1 cellular context compared by ENCODE assay signal in the genomic region with DNA sequence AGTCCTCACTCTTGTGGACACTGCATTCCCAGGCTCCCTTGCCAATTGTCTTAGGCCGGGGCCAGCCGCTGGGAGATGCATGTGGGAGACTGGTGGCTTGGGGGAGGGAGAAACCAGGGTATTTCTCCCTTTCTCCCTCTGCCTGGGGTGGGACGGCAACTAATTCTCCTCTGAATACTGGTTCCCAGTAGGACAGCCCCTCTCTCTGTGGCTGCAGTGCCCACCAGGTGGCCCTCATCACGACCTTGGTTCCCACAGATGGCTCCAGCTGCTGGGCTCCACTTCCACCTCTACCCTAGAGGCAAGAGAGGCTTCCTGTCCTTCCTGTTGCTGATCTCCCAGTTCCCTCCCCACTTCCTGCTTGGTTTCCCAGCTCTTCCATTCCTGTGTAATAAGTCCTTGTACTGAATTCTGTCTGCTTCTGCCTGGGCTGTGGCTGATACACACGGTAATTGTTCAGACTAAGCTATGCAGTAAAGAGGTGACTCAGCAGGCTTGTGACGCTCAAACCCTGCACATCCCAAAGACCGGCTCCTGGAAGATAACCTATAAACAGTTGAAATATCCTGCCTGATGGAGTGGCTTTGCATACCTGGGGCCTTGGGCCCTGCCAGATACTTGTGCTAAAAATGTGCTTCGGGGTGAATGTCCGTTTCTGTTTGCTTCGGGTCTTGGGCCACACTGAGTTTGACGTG.
TF ChIP-seq lines count a peak whose summit lies in the region.

No MANE protein-coding gene starts in this region.

TF ChIP-seq in HepG2, 621 proteins besides CTCF, POLR2A, EP300 and RAD21 (continued from another document):
- TF ChIP-seq, protein P1, sequence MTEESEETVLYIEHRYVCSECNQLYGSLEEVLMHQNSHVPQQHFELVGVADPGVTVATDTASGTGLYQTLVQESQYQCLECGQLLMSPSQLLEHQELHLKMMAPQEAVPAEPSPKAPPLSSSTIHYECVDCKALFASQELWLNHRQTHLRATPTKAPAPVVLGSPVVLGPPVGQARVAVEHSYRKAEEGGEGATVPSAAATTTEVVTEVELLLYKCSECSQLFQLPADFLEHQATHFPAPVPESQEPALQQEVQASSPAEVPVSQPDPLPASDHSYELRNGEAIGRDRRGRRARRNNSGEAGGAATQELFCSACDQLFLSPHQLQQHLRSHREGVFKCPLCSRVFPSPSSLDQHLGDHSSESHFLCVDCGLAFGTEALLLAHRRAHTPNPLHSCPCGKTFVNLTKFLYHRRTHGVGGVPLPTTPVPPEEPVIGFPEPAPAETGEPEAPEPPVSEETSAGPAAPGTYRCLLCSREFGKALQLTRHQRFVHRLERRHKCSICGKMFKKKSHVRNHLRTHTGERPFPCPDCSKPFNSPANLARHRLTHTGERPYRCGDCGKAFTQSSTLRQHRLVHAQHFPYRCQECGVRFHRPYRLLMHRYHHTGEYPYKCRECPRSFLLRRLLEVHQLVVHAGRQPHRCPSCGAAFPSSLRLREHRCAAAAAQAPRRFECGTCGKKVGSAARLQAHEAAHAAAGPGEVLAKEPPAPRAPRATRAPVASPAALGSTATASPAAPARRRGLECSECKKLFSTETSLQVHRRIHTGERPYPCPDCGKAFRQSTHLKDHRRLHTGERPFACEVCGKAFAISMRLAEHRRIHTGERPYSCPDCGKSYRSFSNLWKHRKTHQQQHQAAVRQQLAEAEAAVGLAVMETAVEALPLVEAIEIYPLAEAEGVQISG (CRISPR knock-in tag; IDR thresholded peaks at IDR 0.05) = peak; percentile 89
- TF ChIP-seq MED1 (CRISPR knock-in tag; IDR thresholded peaks at IDR 0.05) = peak; percentile 36; the same call in 1 of the 2 replicates
- TF ChIP-seq POLR2G (IDR thresholded peaks at IDR 0.05; ENCODE audit: low read depth, low read length) = peak; percentile 42; the same call in 1 of the 2 replicates
- TF ChIP-seq ETV6 (CRISPR knock-in tag; conservative IDR thresholded peaks at IDR 0.05) = peak; percentile 94
- TF ChIP-seq ZNF570 (CRISPR knock-in tag; IDR thresholded peaks at IDR 0.05; ENCODE audit: borderline replicate concordance) = no peak
- peak; percentile 46; the same call in 1 of the 2 replicates for TF ChIP-seq PPARG (CRISPR knock-in tag; conservative IDR thresholded peaks at IDR 0.05)
- no peak for TF ChIP-seq MXD4 (CRISPR knock-in tag; IDR thresholded peaks at IDR 0.05)
- TF ChIP-seq PITX1 (CRISPR knock-in tag; IDR thresholded peaks at IDR 0.05) = 0 out of 2 replicates have a peak, but pooled peaks have one; percentile 15
- TF ChIP-seq ETV5 (CRISPR knock-in tag; IDR thresholded peaks at IDR 0.05; ENCODE audit: borderline replicate concordance) = peak; percentile 27; the same call in 1 of the 2 replicates
- TF ChIP-seq, protein P2, sequence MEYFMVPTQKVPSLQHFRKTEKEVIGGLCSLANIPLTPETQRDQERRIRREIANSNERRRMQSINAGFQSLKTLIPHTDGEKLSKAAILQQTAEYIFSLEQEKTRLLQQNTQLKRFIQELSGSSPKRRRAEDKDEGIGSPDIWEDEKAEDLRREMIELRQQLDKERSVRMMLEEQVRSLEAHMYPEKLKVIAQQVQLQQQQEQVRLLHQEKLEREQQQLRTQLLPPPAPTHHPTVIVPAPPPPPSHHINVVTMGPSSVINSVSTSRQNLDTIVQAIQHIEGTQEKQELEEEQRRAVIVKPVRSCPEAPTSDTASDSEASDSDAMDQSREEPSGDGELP (IDR thresholded peaks at IDR 0.05; ENCODE audit: borderline replicate concordance, low read depth) = peak; percentile 36; the same call in 1 of the 2 replicates
- 0 out of 2 replicates have a peak, but pooled peaks have one; percentile 11 for TF ChIP-seq HOXA3 (CRISPR knock-in tag; IDR thresholded peaks at IDR 0.05)
- peak; percentile 54 for TF ChIP-seq GABPA (IDR thresholded peaks at IDR 0.05; ENCODE audit: low read depth, low read length)
- peak; percentile 84 for TF ChIP-seq GABPA (CRISPR knock-in tag; IDR thresholded peaks at IDR 0.05; ENCODE audit: low read depth)
- TF ChIP-seq NFE2L2 (IDR thresholded peaks at IDR 0.05; ENCODE audit: low read length) = peak; percentile 65
- peak; percentile 77 for TF ChIP-seq KAT8 (CRISPR knock-in tag; IDR thresholded peaks at IDR 0.05)
- TF ChIP-seq WIZ (CRISPR knock-in tag; IDR thresholded peaks at IDR 0.05) = 0 out of 2 replicates have a peak, but pooled peaks have one; percentile 67
- TF ChIP-seq, protein P3, sequence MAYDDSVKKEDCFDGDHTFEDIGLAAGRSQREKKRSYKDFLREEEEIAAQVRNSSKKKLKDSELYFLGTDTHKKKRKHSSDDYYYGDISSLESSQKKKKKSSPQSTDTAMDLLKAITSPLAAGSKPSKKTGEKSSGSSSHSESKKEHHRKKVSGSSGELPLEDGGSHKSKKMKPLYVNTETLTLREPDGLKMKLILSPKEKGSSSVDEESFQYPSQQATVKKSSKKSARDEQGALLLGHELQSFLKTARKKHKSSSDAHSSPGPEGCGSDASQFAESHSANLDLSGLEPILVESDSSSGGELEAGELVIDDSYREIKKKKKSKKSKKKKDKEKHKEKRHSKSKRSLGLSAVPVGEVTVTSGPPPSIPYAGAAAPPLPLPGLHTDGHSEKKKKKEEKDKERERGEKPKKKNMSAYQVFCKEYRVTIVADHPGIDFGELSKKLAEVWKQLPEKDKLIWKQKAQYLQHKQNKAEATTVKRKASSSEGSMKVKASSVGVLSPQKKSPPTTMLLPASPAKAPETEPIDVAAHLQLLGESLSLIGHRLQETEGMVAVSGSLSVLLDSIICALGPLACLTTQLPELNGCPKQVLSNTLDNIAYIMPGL (CRISPR knock-in tag; IDR thresholded peaks at IDR 0.05; ENCODE audit: borderline replicate concordance in 1 of 2, low read depth in 1 of 2) = peak; percentile 52 to 58; a peak in 1 of 4 replicates
- TF ChIP-seq, protein P4, sequence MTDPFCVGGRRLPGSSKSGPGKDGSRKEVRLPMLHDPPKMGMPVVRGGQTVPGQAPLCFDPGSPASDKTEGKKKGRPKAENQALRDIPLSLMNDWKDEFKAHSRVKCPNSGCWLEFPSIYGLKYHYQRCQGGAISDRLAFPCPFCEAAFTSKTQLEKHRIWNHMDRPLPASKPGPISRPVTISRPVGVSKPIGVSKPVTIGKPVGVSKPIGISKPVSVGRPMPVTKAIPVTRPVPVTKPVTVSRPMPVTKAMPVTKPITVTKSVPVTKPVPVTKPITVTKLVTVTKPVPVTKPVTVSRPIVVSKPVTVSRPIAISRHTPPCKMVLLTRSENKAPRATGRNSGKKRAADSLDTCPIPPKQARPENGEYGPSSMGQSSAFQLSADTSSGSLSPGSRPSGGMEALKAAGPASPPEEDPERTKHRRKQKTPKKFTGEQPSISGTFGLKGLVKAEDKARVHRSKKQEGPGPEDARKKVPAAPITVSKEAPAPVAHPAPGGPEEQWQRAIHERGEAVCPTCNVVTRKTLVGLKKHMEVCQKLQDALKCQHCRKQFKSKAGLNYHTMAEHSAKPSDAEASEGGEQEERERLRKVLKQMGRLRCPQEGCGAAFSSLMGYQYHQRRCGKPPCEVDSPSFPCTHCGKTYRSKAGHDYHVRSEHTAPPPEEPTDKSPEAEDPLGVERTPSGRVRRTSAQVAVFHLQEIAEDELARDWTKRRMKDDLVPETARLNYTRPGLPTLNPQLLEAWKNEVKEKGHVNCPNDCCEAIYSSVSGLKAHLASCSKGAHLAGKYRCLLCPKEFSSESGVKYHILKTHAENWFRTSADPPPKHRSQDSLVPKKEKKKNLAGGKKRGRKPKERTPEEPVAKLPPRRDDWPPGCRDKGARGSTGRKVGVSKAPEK (CRISPR knock-in tag; IDR thresholded peaks at IDR 0.05; ENCODE audit: borderline replicate concordance) = 0 out of 2 replicates have a peak, but pooled peaks have one; percentile 39
- no peak for TF ChIP-seq DR1 (CRISPR knock-in tag; IDR thresholded peaks at IDR 0.05)
- no peak for TF ChIP-seq CHCHD3 (CRISPR knock-in tag; IDR thresholded peaks at IDR 0.05)
- TF ChIP-seq ZNF367 (CRISPR knock-in tag; IDR thresholded peaks at IDR 0.05; ENCODE audit: borderline replicate concordance) = no peak
- 0 out of 2 replicates have a peak, but pooled peaks have one; percentile 17 for TF ChIP-seq ZFY (CRISPR knock-in tag; IDR thresholded peaks at IDR 0.05)
